In the genomic region with DNA sequence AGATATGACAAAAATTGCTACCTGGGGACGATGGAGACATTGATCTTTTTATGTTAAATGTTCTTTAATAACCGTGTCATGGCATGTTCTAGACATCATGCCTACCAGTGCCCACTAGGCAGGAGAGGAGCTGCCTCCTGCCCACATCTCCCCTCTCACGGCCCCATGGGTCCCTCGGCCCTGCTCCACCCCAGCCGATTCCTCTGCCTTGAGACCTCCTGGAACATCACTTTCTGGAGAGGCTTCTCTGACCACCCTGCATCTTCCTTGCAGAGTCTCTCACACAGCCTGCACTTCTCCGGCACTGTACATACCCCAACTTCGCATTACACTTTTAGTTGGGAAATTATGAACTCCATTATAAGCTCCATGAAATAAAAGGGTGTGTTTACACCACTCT, we compare ENCODE assay signal across 8 cellular contexts. TPM values are rescaled to one million over a fixed set of nuclear protein-coding genes. Genes with fewer than 3 reads are reported as not detected.
"Had no signal": no experiment of that assay in that cellular context is flagged by ENCODE, and none has a peak within 500 bp of the region (broad histone marks: within the 10 kb centered on the region; RNA-seq: fewer than 3 reads in every experiment).

No MANE protein-coding gene starts in this region.

- ATAC-seq: HCT116, K562 had no signal

- H3K4me3 ChIP-seq: GM23248, K562 had no signal

- H3K9ac ChIP-seq: GM23248 had no signal

- H3K27ac Mint-ChIP-seq: H9, HFFc6 had no signal

- H3K9me3 Mint-ChIP-seq: H9 had no signal

- DNase-seq: GM23248, GOT3, H9, HFFc6, IMR-90 had no signal

- H2AFZ ChIP-seq: GM23248 had no signal

- H3K27ac ChIP-seq: GM23248 had no signal

- FAIRE-seq: H54, K562 had no signal

- H3K4me3 Mint-ChIP-seq: H9, HFFc6 had no signal

RNA-seq across cellular contexts. Expression of a gene that starts 16.8 kb away (rescaled TPM):
- total RNA-seq: K562 had no signal
